19 cellular contexts compared by ENCODE assay signal in genomic region chr1:25958475-25958874, GRCh38. TPM values are rescaled to one million over a fixed set of nuclear protein-coding genes. Genes with fewer than 3 reads are reported as not detected.
DNase-seq lines count a peak whose midpoint lies in the region; ATAC-seq and TF ChIP-seq lines count a peak whose summit lies in the region.
"Had no signal": no experiment of that assay in that cellular context is flagged by ENCODE, and none has a peak within 500 bp of the region (broad histone marks: within the 10 kb centered on the region; RNA-seq: fewer than 3 reads in every experiment).

No MANE protein-coding gene starts in this region.

- H3K4me3 ChIP-seq in choroid plexus epithelial cell (ENCODE audit: low read depth, low read length) (no peak overlapping the region), left ventricle myocardium inferior (no peak overlapping the region)
- H3K4me3 ChIP-seq in naive thymus-derived CD4-positive, alpha-beta T cell (ENCODE audit: low read length), result no peak overlapping the region
- H3K4me3 ChIP-seq: testis had no signal

- POLR2A ChIA-PET in naive thymus-derived CD4-positive, alpha-beta T cell (lab: Charles Lee), result interaction anchor here (0.7 to 1.2 kb wide), 2 partner anchors 35 to 53 kb away, joined by 3 read pairs; no protein-coding TSS in a partner anchor

- ATAC-seq in GM21528 (IDR thresholded peaks at IDR 0.05; ENCODE audit: low FRiP score, unreplicated experiment) (no peak), HG03139 (IDR thresholded peaks at IDR 0.05; ENCODE audit: unreplicated experiment) (no peak)
- ATAC-seq in naive thymus-derived CD4-positive, alpha-beta T cell, result no peak
- ATAC-seq: activated T-cell treated with anti-CD3 and anti-CD28 coated beads, Interleukin-2, amount 50 U/mL, for 72 hours; CD8-positive, alpha-beta T cell; naive thymus-derived CD8-positive, alpha-beta T cell had no signal

- no peaks in the 10 kb centered on the region for H3K9me3 ChIP-seq in naive thymus-derived CD4-positive, alpha-beta T cell (ENCODE audit: control insufficient read depth in 2 of 3, low read length in 3 of 3)
- H3K9me3 ChIP-seq in left ventricle myocardium inferior (replicated peaks), result peaks cover 6% of the 10 kb centered on the region
- H3K9me3 ChIP-seq: testis had no signal

- peak overlapping the region in 1 of 9 donors; percentile 2 for H3K27ac Mint-ChIP-seq in naive thymus-derived CD4-positive, alpha-beta T cell
- H3K27ac Mint-ChIP-seq: activated T-cell treated with anti-CD3 and anti-CD28 coated beads, Interleukin-2, amount 50 U/mL, for 72 hours had no signal

- no peaks in the 10 kb centered on the region for H3K4me1 ChIP-seq in naive thymus-derived CD4-positive, alpha-beta T cell (ENCODE audit: control insufficient read depth in 2 of 2, insufficient read depth in 2 of 2, low read length in 2 of 2)
- no peaks in the 10 kb centered on the region for H3K4me1 ChIP-seq in left ventricle myocardium inferior
- H3K4me1 ChIP-seq: testis had no signal

- peaks cover 0 to 19% (median 9%) of the 10 kb centered on the region in 7 donors for H3K4me1 Mint-ChIP-seq in naive thymus-derived CD4-positive, alpha-beta T cell

- H3K36me3 ChIP-seq in naive thymus-derived CD4-positive, alpha-beta T cell (ENCODE audit: control insufficient read depth in 2 of 3, insufficient read depth in 3 of 3, low read length in 3 of 3), result peaks cover 10 to 58% (median 11%) of the 10 kb centered on the region in 3 experiments
- peaks cover 64% of the 10 kb centered on the region for H3K36me3 ChIP-seq in left ventricle myocardium inferior

- H3K27ac ChIP-seq in naive thymus-derived CD4-positive, alpha-beta T cell (ENCODE audit: low read depth, low read length), result no peak overlapping the region
- H3K27ac ChIP-seq in left ventricle myocardium inferior (replicated peaks), result no peak overlapping the region
- H3K27ac ChIP-seq: testis had no signal

- peaks cover 0 to 9% (median 0%) of the 10 kb centered on the region in 11 donors for H3K9me3 Mint-ChIP-seq in naive thymus-derived CD4-positive, alpha-beta T cell

- no peak overlapping the region for H3K4me3 Mint-ChIP-seq in naive thymus-derived CD4-positive, alpha-beta T cell
- H3K4me3 Mint-ChIP-seq: activated T-cell treated with anti-CD3 and anti-CD28 coated beads, Interleukin-2, amount 50 U/mL, for 72 hours; CD8-positive, alpha-beta T cell; naive thymus-derived CD8-positive, alpha-beta T cell had no signal

- peaks cover 11 to 59% (median 34%) of the 10 kb centered on the region in 5 donors for H3K36me3 Mint-ChIP-seq in naive thymus-derived CD4-positive, alpha-beta T cell

- CTCF ChIA-PET in naive thymus-derived CD4-positive, alpha-beta T cell (lab: Charles Lee), result no interaction called here

- DNase-seq in EH (ENCODE audit: low read depth) (peak; percentile 96), M059J (ENCODE audit: low read depth) (peak; percentile 95), choroid plexus epithelial cell (ENCODE audit: low read depth) (peak; percentile 71), lung microvascular endothelial cell (ENCODE audit: low read depth in 2 of 2) (peak; percentile 45 to 78), left ventricle myocardium inferior (no peak)
- no peak for DNase-seq in naive thymus-derived CD4-positive, alpha-beta T cell
- DNase-seq: activated CD4-positive, CD25-positive, alpha-beta regulatory T cell treated with anti-CD3 and anti-CD28 coated beads, Interleukin-2, amount 50 U/mL, for 72 hours; activated T-cell treated with anti-CD3 and anti-CD28 coated beads, Interleukin-2, amount 50 U/mL, for 72 hours; CD8-positive, alpha-beta T cell; central memory CD4-positive, alpha-beta T cell; erythroblast; islet precursor cell; KG1; naive thymus-derived CD8-positive, alpha-beta T cell; NCI-H2029 treated with DMSO at 0.1 percent for 48 hours; NK-92 treated with Interleukin-12 subunit alpha and Interleukin-12 subunit beta, amount 100 ng/mL, for 24 hours; testis had no signal

- TF ChIP-seq CTCF in choroid plexus epithelial cell (conservative IDR thresholded peaks at IDR 0.05; ENCODE audit: low read depth, low read length), result no peak
- no peak for TF ChIP-seq CTCF in left ventricle myocardium inferior (IDR thresholded peaks at IDR 0.05; ENCODE audit: borderline replicate concordance)

- H3K27me3 Mint-ChIP-seq in naive thymus-derived CD4-positive, alpha-beta T cell, result peaks cover 0 to 2% (median 0%) of the 10 kb centered on the region in 5 donors
- H3K27me3 Mint-ChIP-seq: naive thymus-derived CD8-positive, alpha-beta T cell had no signal

- intact Hi-C loops in naive thymus-derived CD4-positive, alpha-beta T cell (cut with micrococcal nuclease), result loop anchor here in 1 of 2 donors (5.0 kb wide), 1 partner anchor 39 kb away; the partner anchor contains the start of gene PAFAH2
- intact Hi-C loops in left ventricle myocardium inferior (cut with micrococcal nuclease), result no loop called here

- H3K27me3 ChIP-seq in naive thymus-derived CD4-positive, alpha-beta T cell (ENCODE audit: control insufficient read depth in 2 of 2, insufficient read depth in 2 of 2, low read length in 2 of 2), result no peaks in the 10 kb centered on the region
- H3K27me3 ChIP-seq in left ventricle myocardium inferior (ENCODE audit: low read depth), result no peaks in the 10 kb centered on the region
- H3K27me3 ChIP-seq: testis had no signal

RNA-seq across cellular contexts. Expression of gene PAFAH2, which starts 39.4 kb away (rescaled TPM):
- total RNA-seq in M059J (2014; rRNA removed; shearing (Covaris generic)), result 5.1 and 7.5 TPM in 2 replicates
- total RNA-seq in lung microvascular endothelial cell (9.2 and 32.7 TPM in 2 replicates), left ventricle myocardium inferior (10.6 TPM)
- 10 to 100 TPM; 11.4 to 36.0 (median 12.7) TPM for total RNA-seq in naive thymus-derived CD4-positive, alpha-beta T cell
- 10 to 100 TPM; 19.5 to 23.7 TPM for polyA plus RNA-seq in naive thymus-derived CD4-positive, alpha-beta T cell

RNA-seq across cellular contexts. Expression of gene STMN1, which starts 52.3 kb away (rescaled TPM):
- total RNA-seq in M059J (2014; rRNA removed; shearing (Covaris generic)), result 377 and 462 TPM in 2 replicates
- total RNA-seq in lung microvascular endothelial cell (162 and 212 TPM in 2 replicates), left ventricle myocardium inferior (47.1 TPM)
- total RNA-seq in naive thymus-derived CD4-positive, alpha-beta T cell, result 100 to 1,000 TPM in 1 of 5 experiments, 10 to 100 TPM in 4; 29.3 to 347 (median 75.3) TPM
- 100 to 1,000 TPM; 247 to 289 TPM for polyA plus RNA-seq in naive thymus-derived CD4-positive, alpha-beta T cell

Comparison
In these comparisons a context has a peak if more than half of its experiments do, and no peak if none do; other contexts are left out.
1. DNase-seq: peak in EH (single experiment), M059J (single experiment), choroid plexus epithelial cell (single experiment) and lung microvascular endothelial cell (2 of 2); none in naive thymus-derived CD4-positive, alpha-beta T cell (0 of 9) and left ventricle myocardium inferior (single experiment).